Comparison of ENCODE assay signal across 9 cellular contexts in the genomic region with DNA sequence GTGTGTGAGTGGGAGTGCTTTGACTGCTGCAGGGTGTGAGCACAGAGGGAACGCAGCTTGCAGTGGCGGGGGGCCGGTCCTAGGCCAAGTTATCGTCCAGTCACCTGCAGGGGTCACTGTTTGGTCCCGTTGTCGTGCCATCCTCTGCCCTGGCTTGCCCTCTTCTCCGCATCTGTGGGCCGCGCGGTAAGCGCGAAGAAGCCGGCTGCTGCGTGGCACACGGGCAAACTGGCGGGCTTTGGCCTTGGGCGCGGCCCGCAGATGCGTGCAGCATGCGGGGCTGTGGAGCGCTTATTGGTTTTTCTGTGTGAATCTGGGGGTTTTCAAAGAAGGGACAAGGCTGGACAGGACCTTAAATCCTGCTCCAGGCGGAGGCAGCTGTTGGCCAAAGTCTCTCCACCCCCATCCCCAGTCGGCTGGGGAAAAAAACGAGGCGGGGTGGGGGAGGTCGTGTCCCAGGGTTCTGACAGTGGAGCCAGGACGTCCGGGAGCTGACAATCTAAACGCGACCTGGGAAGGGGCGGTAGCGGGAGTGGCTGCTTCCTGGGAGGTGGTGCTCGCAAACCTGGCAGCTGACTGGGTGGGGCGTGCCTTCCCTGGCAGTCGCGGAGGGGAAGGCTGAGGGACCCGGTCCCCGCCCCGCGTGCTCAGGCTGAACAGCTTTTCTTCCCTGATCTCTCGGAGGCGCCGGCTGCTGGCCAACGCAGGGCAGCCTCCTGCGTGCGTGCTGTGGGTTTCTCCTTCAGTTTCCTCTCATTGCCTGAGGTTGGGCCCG. TPM values are rescaled to one million over a fixed set of nuclear protein-coding genes. Genes with fewer than 3 reads are reported as not detected.
DNase-seq lines count a peak whose midpoint lies in the region; ATAC-seq and TF ChIP-seq lines count a peak whose summit lies in the region.
"Had no signal": no experiment of that assay in that cellular context is flagged by ENCODE, and none has a peak within 500 bp of the region (broad histone marks: within the 10 kb centered on the region; RNA-seq: fewer than 3 reads in every experiment).

No MANE protein-coding gene starts in this region.

- peak; percentile 69 for TF ChIP-seq CTCF in H9 (conservative IDR thresholded peaks at IDR 0.05)
- TF ChIP-seq CTCF in ascending aorta (IDR thresholded peaks at IDR 0.05): peak in 2 of 3 experiments; percentile 8 to 10

- intact Hi-C loops in ascending aorta (cut with DNase I): no loop called here

- no peak overlapping the region for H2BK15ac ChIP-seq in H9 (ENCODE audit: low read depth, low read length)

- H3K4me1 Mint-ChIP-seq in H9: peaks cover 4% of the 10 kb centered on the region in 2 experiments; a peak in 3 of 4 replicates
- H3K4me1 Mint-ChIP-seq in activated T-cell treated with anti-CD3 and anti-CD28 coated beads, Interleukin-2, amount 50 U/mL, for 72 hours (ENCODE audit: low read depth): no peaks in the 10 kb centered on the region

- no peaks in the 10 kb centered on the region for H4K20me1 ChIP-seq in H9 (ENCODE audit: control insufficient read depth, insufficient read depth, insufficient read length)

- H4K5ac ChIP-seq in H9 (ENCODE audit: insufficient read length, low read depth, low read length): no peak overlapping the region

- no peak overlapping the region for H3K9ac ChIP-seq in H9 (ENCODE audit: extremely low read depth, insufficient read length, low read length)
- peak overlapping the region; percentile 76 for H3K9ac ChIP-seq in skeletal muscle satellite cell (ENCODE audit: low read depth, low read length)

- H3K9me3 ChIP-seq in H9 (ENCODE audit: control insufficient read depth, low read depth, low read length) (no peaks in the 10 kb centered on the region), ascending aorta (no peaks in the 10 kb centered on the region), skeletal muscle satellite cell (replicated peaks; ENCODE audit: low read length) (no peaks in the 10 kb centered on the region)

- no peak overlapping the region for H2BK5ac ChIP-seq in H9 (ENCODE audit: insufficient read length, low read length)

- H4K91ac ChIP-seq in H9 (ENCODE audit: insufficient read length, low read depth, low read length): no peak overlapping the region

- H3K56ac ChIP-seq in H9 (ENCODE audit: insufficient read length, low read depth, low read length): no peak overlapping the region

- H2AFZ ChIP-seq in H9 (ENCODE audit: low read length): no peak overlapping the region

- H3K27me3 ChIP-seq in H9 (ENCODE audit: insufficient read depth, low read length) (no peaks in the 10 kb centered on the region), ascending aorta (no peaks in the 10 kb centered on the region), skeletal muscle satellite cell (ENCODE audit: control insufficient read depth, insufficient read depth, low read length) (no peaks in the 10 kb centered on the region)

- no peak overlapping the region for H2AK5ac ChIP-seq in H9 (ENCODE audit: insufficient read length, low read length)

- H4K8ac ChIP-seq in H9 (replicated peaks; ENCODE audit: insufficient read length, low read depth, low read length): no peak overlapping the region

- no peak overlapping the region for H2BK20ac ChIP-seq in H9 (ENCODE audit: low read depth, low read length, poor library complexity, severe bottlenecking)

- H3K4me3 ChIP-seq in ascending aorta (peak overlapping the region; percentile 51 to 63), skeletal muscle satellite cell (ENCODE audit: low read length) (peak overlapping the region; percentile 72)

- peaks cover 7 to 9% of the 10 kb centered on the region in 2 experiments for H3K9me3 Mint-ChIP-seq in H9
- H3K9me3 Mint-ChIP-seq in activated T-cell treated with anti-CD3 and anti-CD28 coated beads, Interleukin-2, amount 50 U/mL, for 72 hours: peaks cover 3 to 8% of the 10 kb centered on the region in 2 donors

- ATAC-seq in activated T-cell treated with anti-CD3 and anti-CD28 coated beads, Interleukin-2, amount 50 U/mL, for 72 hours (replicated peaks in 1 of 2): no peak
- ATAC-seq in GM18498 (IDR thresholded peaks at IDR 0.05; ENCODE audit: unreplicated experiment): no peak

- H3T11ph ChIP-seq in H9 (ENCODE audit: low read length): no peak overlapping the region

- H3K36me3 ChIP-seq in ascending aorta (no peaks in the 10 kb centered on the region), skeletal muscle satellite cell (ENCODE audit: insufficient read depth, low read length) (no peaks in the 10 kb centered on the region)

- no peaks in the 10 kb centered on the region for H3K79me1 ChIP-seq in H9 (ENCODE audit: insufficient read depth, low read depth, low read length, poor library complexity, severe bottlenecking)

- H3K27ac Mint-ChIP-seq in H9: no peak overlapping the region; a peak in 1 of 7 replicates
- no peak overlapping the region for H3K27ac Mint-ChIP-seq in activated T-cell treated with anti-CD3 and anti-CD28 coated beads, Interleukin-2, amount 50 U/mL, for 72 hours

- no peak overlapping the region for H3K4ac ChIP-seq in H9 (ENCODE audit: low read depth, low read length)

- H3K27me3 Mint-ChIP-seq in H9 (ENCODE audit: low read depth): peaks cover 20% of the 10 kb centered on the region
- H3K27me3 Mint-ChIP-seq in activated T-cell treated with anti-CD3 and anti-CD28 coated beads, Interleukin-2, amount 50 U/mL, for 72 hours (ENCODE audit: low read depth): peaks cover 48% of the 10 kb centered on the region

- no CpG with 5 or more reads among the region's 48 CpGs for WGBS in H9 (ENCODE audit: extremely low coverage, insufficient read length, low lambda C conversion rate)

- H3K23me2 ChIP-seq in H9 (ENCODE audit: insufficient read length, low read depth, low read length, poor library complexity, severe bottlenecking): peaks cover 11% of the 10 kb centered on the region

- H3K23ac ChIP-seq in H9 (ENCODE audit: insufficient read length, low read depth, low read length): no peak overlapping the region

- no peak overlapping the region; the same call in 1 of the 2 replicates for H3K14ac ChIP-seq in H9 (ENCODE audit: insufficient read depth, low read length)

- DNase-seq in H9 (peak; percentile 82), ascending aorta (ENCODE audit: low spot score in 2 of 2) (peak in 1 of 2 donors; percentile 67), iPS DF 19.7 (ENCODE audit: low read depth, low spot score) (peak; percentile 20), SK-N-DZ (ENCODE audit: low spot score) (no peak)
- DNase-seq in activated T-cell treated with anti-CD3 and anti-CD28 coated beads, Interleukin-2, amount 50 U/mL, for 72 hours: no peak
- DNase-seq in NK-92 treated with Interleukin-12 subunit alpha and Interleukin-12 subunit beta, amount 100 ng/mL, for 24 hours (lab: John Stamatoyannopoulos, UW): no peak

- H3K4me3 Mint-ChIP-seq in H9: peak overlapping the region; percentile 71 to 73
- H3K4me3 Mint-ChIP-seq in activated T-cell treated with anti-CD3 and anti-CD28 coated beads, Interleukin-2, amount 50 U/mL, for 72 hours: no peak overlapping the region

- H3K79me2 ChIP-seq in H9 (ENCODE audit: insufficient read depth, low read length): no peaks in the 10 kb centered on the region

- no peaks in the 10 kb centered on the region for H3K4me1 ChIP-seq in H9 (ENCODE audit: insufficient read depth, low read length)
- no peaks in the 10 kb centered on the region for H3K4me1 ChIP-seq in ascending aorta
- peaks cover 28% of the 10 kb centered on the region for H3K4me1 ChIP-seq in skeletal muscle satellite cell (ENCODE audit: control insufficient read depth, insufficient read depth, low read length)

- no peak overlapping the region for H3K18ac ChIP-seq in H9 (ENCODE audit: insufficient read length, low read depth, low read length)

- peaks cover 3 to 5% (median 4%) of the 10 kb centered on the region in 3 experiments; a peak in 6 of 7 replicates for H3K36me3 Mint-ChIP-seq in H9 (ENCODE audit: insufficient read depth in 1 of 3, low read depth in 3 of 3)
- peaks cover 1 to 5% of the 10 kb centered on the region in 2 donors for H3K36me3 Mint-ChIP-seq in activated T-cell treated with anti-CD3 and anti-CD28 coated beads, Interleukin-2, amount 50 U/mL, for 72 hours (ENCODE audit: insufficient read depth in 2 of 2)

- H3K4me2 ChIP-seq in H9 (ENCODE audit: insufficient read depth, insufficient read length, low read length) (peak overlapping the region; percentile 42), skeletal muscle satellite cell (ENCODE audit: low read length) (peak overlapping the region; percentile 81)

- H2BK12ac ChIP-seq in H9 (ENCODE audit: insufficient read length, low read depth, low read length): no peak overlapping the region

- no peak overlapping the region for H2BK120ac ChIP-seq in H9 (ENCODE audit: low read depth, low read length, poor library complexity, severe bottlenecking)

- H3K27ac ChIP-seq in H9 (ENCODE audit: insufficient read length, low read depth, low read length) (no peak overlapping the region), ascending aorta (no peak overlapping the region)
- H3K27ac ChIP-seq: HL-60 had no signal

RNA-seq across cellular contexts. Expression of gene VEPH1, which starts 39.7 kb away (rescaled TPM):
- total RNA-seq in H9 (2021) (7.7 and 7.9 TPM in 2 replicates), ascending aorta (2.2 TPM)
- total RNA-seq in skeletal muscle satellite cell (2012; rRNA removed): 76.0 and 80.6 TPM in 2 replicates
- not detected for total RNA-seq in activated T-cell treated with anti-CD3 and anti-CD28 coated beads, Interleukin-2, amount 50 U/mL, for 72 hours
- not detected in 2 replicates for polyA plus RNA-seq in SK-N-DZ (2014; cell fraction: cytosol; rRNA removed)
- not detected in 2 replicates for polyA plus RNA-seq in SK-N-DZ (2014; cell fraction: nucleus; rRNA removed)

Comparison
In these comparisons a context has a peak if more than half of its experiments do, and no peak if none do; other contexts are left out.
1. DNase-seq: peak in H9 (single experiment) and iPS DF 19.7 (single experiment); none in activated T-cell treated with anti-CD3 and anti-CD28 coated beads, Interleukin-2, amount 50 U/mL, for 72 hours (0 of 2), SK-N-DZ (single experiment) and NK-92 treated with Interleukin-12 subunit alpha and Interleukin-12 subunit beta, amount 100 ng/mL, for 24 hours (single experiment).
2. H3K4me3 Mint-ChIP-seq: peak in H9 (2 of 2); none in activated T-cell treated with anti-CD3 and anti-CD28 coated beads, Interleukin-2, amount 50 U/mL, for 72 hours (0 of 2).